ENCODE assay signal across 21 cellular contexts in the genomic region with DNA sequence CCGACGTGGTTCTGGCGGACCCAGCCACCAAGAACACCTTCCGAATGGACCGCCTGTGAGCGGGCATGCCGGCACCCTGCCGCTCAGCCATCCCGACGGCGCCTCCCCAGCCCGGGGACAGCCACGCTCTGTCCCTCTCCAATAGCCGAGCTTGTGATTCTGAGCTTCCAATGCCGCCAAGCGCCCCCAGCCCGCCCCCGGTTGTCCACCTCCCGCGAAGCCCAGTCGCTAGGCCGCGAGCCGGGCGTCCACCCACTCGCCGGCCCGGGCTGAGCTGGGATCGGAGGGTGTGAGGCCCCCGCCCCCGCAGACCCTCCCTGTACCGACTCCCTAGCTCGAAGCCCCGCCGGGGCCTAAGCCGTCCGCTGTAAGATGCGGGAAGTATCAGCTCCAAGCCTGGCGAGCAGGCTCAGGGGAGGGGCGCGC.
"Had no signal": no experiment of that assay in that cellular context is flagged by ENCODE, and none has a peak within 500 bp of the region (broad histone marks: within the 10 kb centered on the region; RNA-seq: fewer than 3 reads in every experiment).

No MANE protein-coding gene starts in this region.

- H3K4me3 ChIP-seq: SK-N-MC had no signal

- H3K27ac Mint-ChIP-seq: activated CD8-positive, alpha-beta T cell treated with anti-CD3 and anti-CD28 coated beads, Interleukin-2, amount 10 ng/mL, durations not matched to agents 7 days and 5 days; activated naive CD4-positive, alpha-beta T cell treated with anti-CD3 and anti-CD28 coated beads, Interleukin-2, amount 50 U/mL, for 72 hours; activated naive CD8-positive, alpha-beta T cell treated with anti-CD3 and anti-CD28 coated beads, Interleukin-2, amount 50 U/mL, for 24 hours; brain; T-helper 1 cell treated with Interleukin-12 subunit alpha and Interleukin-12 subunit beta and Interleukin-4 antibody, amounts not matched to agents 30 μg/mL and 1 μg/mL, for 36 hours; WTC11 had no signal

- H3K4me3 Mint-ChIP-seq: activated CD8-positive, alpha-beta T cell treated with anti-CD3 and anti-CD28 coated beads, Interleukin-2, amount 10 ng/mL, durations not matched to agents 7 days and 5 days; activated naive CD8-positive, alpha-beta T cell treated with anti-CD3 and anti-CD28 coated beads, Interleukin-2, amount 50 U/mL, for 24 hours; brain; T-helper 1 cell treated with Interleukin-12 subunit alpha and Interleukin-12 subunit beta and Interleukin-4 antibody, amounts not matched to agents 30 μg/mL and 1 μg/mL, for 36 hours; WTC11 had no signal

- ATAC-seq: activated CD8-positive, alpha-beta T cell treated with anti-CD3 and anti-CD28 coated beads, Interleukin-2, amount 10 ng/mL, durations not matched to agents 7 days and 5 days; activated naive CD4-positive, alpha-beta T cell treated with anti-CD3 and anti-CD28 coated beads, Interleukin-2, amount 50 U/mL, for 72 hours; activated naive CD8-positive, alpha-beta T cell treated with anti-CD3 and anti-CD28 coated beads, Interleukin-2, amount 50 U/mL, for 24 hours; WTC11 had no signal

- H3K27me3 Mint-ChIP-seq: activated naive CD8-positive, alpha-beta T cell treated with anti-CD3 and anti-CD28 coated beads, Interleukin-2, amount 50 U/mL, for 24 hours had no signal

- DNase-seq: activated CD4-positive, alpha-beta T cell treated with anti-CD3 and anti-CD28 coated beads for 48 hours; activated CD4-positive, alpha-beta T cell treated with anti-CD3 and anti-CD28 coated beads, Interleukin-2, amount 50 U/mL, for 4 hours; activated CD4-positive, CD25-positive, alpha-beta regulatory T cell treated with anti-CD3 and anti-CD28 coated beads, Interleukin-2, amount 50 U/mL, for 72 hours; activated CD8-positive, alpha-beta memory T cell treated with anti-CD3 and anti-CD28 coated beads, Interleukin-2, amount 50 U/mL, for 48 hours; activated CD8-positive, alpha-beta T cell treated with anti-CD3 and anti-CD28 coated beads, Interleukin-2, amount 10 ng/mL, durations not matched to agents 7 days and 5 days; activated naive CD4-positive, alpha-beta T cell treated with Interleukin-2 at 50 U/mL for 16 hours; activated naive CD8-positive, alpha-beta T cell treated with anti-CD3 and anti-CD28 coated beads, Interleukin-2, amount 50 U/mL, for 24 hours; activated T-cell treated with anti-CD3 and anti-CD28 coated beads, Interleukin-2, amount 50 U/mL, for 1 hour; amniotic stem cell; Kasumi-1; KBM-7; NCI-H1930; NCI-H2171; NCI-H226; NCI-H526; NCI-H774 had no signal

- H3K4me1 Mint-ChIP-seq: activated naive CD8-positive, alpha-beta T cell treated with anti-CD3 and anti-CD28 coated beads, Interleukin-2, amount 50 U/mL, for 24 hours; brain had no signal

- H3K27ac ChIP-seq: SK-N-MC had no signal
